Comparison of ENCODE assay signal across 8 cellular contexts in genomic region chr2:46983065-46983801, GRCh38. TPM values are rescaled to one million over a fixed set of nuclear protein-coding genes. Genes with fewer than 3 reads are reported as not detected.
DNase-seq lines count a peak whose midpoint lies in the region; ATAC-seq and TF ChIP-seq lines count a peak whose summit lies in the region.

No MANE protein-coding gene starts in this region.

- peaks cover 75% of the 10 kb centered on the region for H3K4me1 ChIP-seq in MM.1S (ENCODE audit: low read length)
- H3K4me1 ChIP-seq in Caco-2, result peaks cover 17% of the 10 kb centered on the region
- peaks cover 4% of the 10 kb centered on the region for H3K4me1 ChIP-seq in HAP-1

- H3K27ac Mint-ChIP-seq in nephron progenitor cell (peak overlapping the region; percentile 51), Caco-2 (ENCODE audit: unreplicated experiment) (no peak overlapping the region)

- peak overlapping the region; percentile 71 for H3K9ac ChIP-seq in MM.1S (ENCODE audit: low read length)

- H3K9me3 Mint-ChIP-seq in nephron progenitor cell (no peaks in the 10 kb centered on the region), Caco-2 (ENCODE audit: unreplicated experiment) (no peaks in the 10 kb centered on the region)

- TF ChIP-seq CTCF in MM.1S (IDR thresholded peaks at IDR 0.05; ENCODE audit: low read length), result no peak
- TF ChIP-seq CTCF in astrocyte of the spinal cord (IDR thresholded peaks at IDR 0.05; ENCODE audit: low read depth, low read length), result no peak
- no peak for TF ChIP-seq CTCF in nephron progenitor cell (IDR thresholded peaks at IDR 0.05)
- no peak for TF ChIP-seq CTCF in Caco-2 (IDR thresholded peaks at IDR 0.05; ENCODE audit: insufficient read depth in 1 of 2, low read depth in 1 of 2, low read length in 1 of 2, severe bottlenecking in 1 of 2, unreplicated experiment in 1 of 2)

- peaks cover 75% of the 10 kb centered on the region for H3K79me2 ChIP-seq in MM.1S (ENCODE audit: low read length)

- H3K4me2 ChIP-seq in MM.1S (ENCODE audit: low read depth, low read length), result peak overlapping the region; percentile 84

- CTCF ChIA-PET in Caco-2 (lab: Charles Lee), result interaction anchor here (0.6 kb wide), 1 partner anchor 66 kb away, joined by 3 read pairs; no protein-coding TSS in a partner anchor

- peak; percentile 27 to 79 for DNase-seq in NCI-H526 (lab: John Stamatoyannopoulos, UW)
- no peak for DNase-seq in NCI-H526 treated with DMSO at 0.1 percent for 48 hours (lab: John Stamatoyannopoulos, UW)
- peak; percentile 91 for DNase-seq in MM.1S
- DNase-seq in astrocyte of the spinal cord (ENCODE audit: low read depth, low spot score), result peak; percentile 69
- no peak for DNase-seq in nephron progenitor cell
- no peak for DNase-seq in Caco-2
- DNase-seq in HAP-1 (ENCODE audit: low spot score in 2 of 2), result no peak

- no peak overlapping the region for H2AFZ ChIP-seq in MM.1S (ENCODE audit: low read length)

- no peaks in the 10 kb centered on the region for H3K9me2 ChIP-seq in MM.1S (replicated peaks; ENCODE audit: insufficient read depth, low read length)

- BruUV-seq in Caco-2 (replicated peaks; lab: Mats Ljungman, UMichigan), result no TSS peak

- H3K27ac ChIP-seq in MM.1S (ENCODE audit: low read length), result peak overlapping the region; percentile 99

- H3K4me1 Mint-ChIP-seq in nephron progenitor cell (peaks cover 48% of the 10 kb centered on the region), Caco-2 (ENCODE audit: low read depth, unreplicated experiment) (no peaks in the 10 kb centered on the region)

- H4K20me1 ChIP-seq in MM.1S (ENCODE audit: insufficient read depth, low read length), result no peaks in the 10 kb centered on the region

- intact Hi-C loops in Caco-2 (cut with micrococcal nuclease; ENCODE audit: unreplicated experiment), result no loop called here

- H3K4me3 ChIP-seq in MM.1S (ENCODE audit: low read length) (peak overlapping the region; percentile 41; the same call in 1 of the 2 replicates), astrocyte of the spinal cord (ENCODE audit: low read depth, low read length) (no peak overlapping the region), Caco-2 (ENCODE audit: low read depth, low read length) (no peak overlapping the region), HAP-1 (no peak overlapping the region)

- H3K36me3 ChIP-seq in MM.1S (replicated peaks; ENCODE audit: insufficient read depth, low read length), result 0 out of 2 replicates have a peak, but pooled peaks cover 3% of the 10 kb centered on the region
- peaks cover 1% of the 10 kb centered on the region for H3K36me3 ChIP-seq in Caco-2 (ENCODE audit: control insufficient read depth, insufficient read depth, low read length)
- H3K36me3 ChIP-seq in HAP-1 (replicated peaks), result peaks cover 2% of the 10 kb centered on the region

- H3K27me3 Mint-ChIP-seq in nephron progenitor cell (ENCODE audit: low read depth, poor library complexity), result no peaks in the 10 kb centered on the region
- no peaks in the 10 kb centered on the region for H3K27me3 Mint-ChIP-seq in Caco-2 (ENCODE audit: insufficient read depth, unreplicated experiment)

- H3K4me3 Mint-ChIP-seq in nephron progenitor cell (no peak overlapping the region), Caco-2 (ENCODE audit: unreplicated experiment) (no peak overlapping the region)

- H3K9me3 ChIP-seq in MM.1S (replicated peaks; ENCODE audit: insufficient read depth, low read length) (no peaks in the 10 kb centered on the region), Caco-2 (no peaks in the 10 kb centered on the region), HAP-1 (no peaks in the 10 kb centered on the region)

- H3K36me3 Mint-ChIP-seq in nephron progenitor cell (ENCODE audit: low read depth) (peaks cover 10% of the 10 kb centered on the region), Caco-2 (ENCODE audit: insufficient read depth, unreplicated experiment) (peaks cover 39% of the 10 kb centered on the region)

- in situ Hi-C loops in astrocyte of the spinal cord (cut with HindIII; ENCODE audit: low sequenced_read_pairs), result no loop called here
- in situ Hi-C loops in HAP-1 (cut with MboI; ENCODE audit: low sequenced_read_pairs), result no loop called here

- POLR2A ChIA-PET in Caco-2 (lab: Charles Lee), result no interaction called here

- H3K27me3 ChIP-seq in MM.1S (replicated peaks; ENCODE audit: insufficient read depth, low read length), result no peaks in the 10 kb centered on the region
- H3K27me3 ChIP-seq in Caco-2 (replicated peaks; ENCODE audit: control insufficient read depth, insufficient read depth, low read length), result no peaks in the 10 kb centered on the region
- H3K27me3 ChIP-seq in HAP-1 (ENCODE audit: low read depth), result no peaks in the 10 kb centered on the region

- peak; percentile 28 for ATAC-seq in GM21825 (IDR thresholded peaks at IDR 0.05; ENCODE audit: unreplicated experiment)

- H3F3A ChIP-seq in MM.1S (ENCODE audit: insufficient read depth, low read length), result peaks cover 70% of the 10 kb centered on the region

RNA-seq across cellular contexts. Expression of gene TTC7A, which starts 42.2 kb away (rescaled TPM):
- 58.7 and 60.0 TPM in 2 replicates for total RNA-seq in Caco-2 (2022)

Comparison
In these comparisons a context has a peak if more than half of its experiments do, and no peak if none do; other contexts are left out.
1. DNase-seq: peak in NCI-H526 (2 of 2), MM.1S (single experiment) and astrocyte of the spinal cord (single experiment); none in NCI-H526 treated with DMSO at 0.1 percent for 48 hours (single experiment), nephron progenitor cell (single experiment), Caco-2 (0 of 2) and HAP-1 (0 of 2).